ENCODE assay signal across 9 cellular contexts in genomic region chr15:31362121-31362520, GRCh38. TPM values are rescaled to one million over a fixed set of nuclear protein-coding genes. Genes with fewer than 3 reads are reported as not detected.
DNase-seq lines count a peak whose midpoint lies in the region; ATAC-seq and TF ChIP-seq lines count a peak whose summit lies in the region.
"Had no signal": no experiment of that assay in that cellular context is flagged by ENCODE, and none has a peak within 500 bp of the region (broad histone marks: within the 10 kb centered on the region; RNA-seq: fewer than 3 reads in every experiment).

No MANE protein-coding gene starts in this region.

- no peak for ATAC-seq in stimulated activated naive CD8-positive, alpha-beta T cell treated with anti-CD3 and anti-CD28 coated beads, Interleukin-15, Interleukin-2, amounts not matched to agents 100 U/mL and 50 U/mL, for 24 hours

- no peaks in the 10 kb centered on the region for H3K27me3 Mint-ChIP-seq in stimulated activated naive CD8-positive, alpha-beta T cell treated with anti-CD3 and anti-CD28 coated beads, Interleukin-15, Interleukin-2, amounts not matched to agents 100 ng/mL and 50 ng/mL, for 24 hours

- H3K4me1 Mint-ChIP-seq in stimulated activated naive CD8-positive, alpha-beta T cell treated with anti-CD3 and anti-CD28 coated beads, Interleukin-15, Interleukin-2, amounts not matched to agents 100 ng/mL and 50 ng/mL, for 24 hours (ENCODE audit: low read depth): peaks cover 100% of the 10 kb centered on the region

- WGBS in adrenal gland, 4 donors: 53 to 73% (median 67%) methylated on average over 4 of the region's 4 CpGs

- H3K9me3 Mint-ChIP-seq in stimulated activated naive CD8-positive, alpha-beta T cell treated with anti-CD3 and anti-CD28 coated beads, Interleukin-15, Interleukin-2, amounts not matched to agents 100 ng/mL and 50 ng/mL, for 24 hours: no peaks in the 10 kb centered on the region

- H3K27ac ChIP-seq in adrenal gland: peak overlapping the region in 4 of 5 donors; percentile 14 to 80 (median 41)
- peak overlapping the region; percentile 95 for H3K27ac ChIP-seq in vagina

- H3K4me3 Mint-ChIP-seq in stimulated activated naive CD8-positive, alpha-beta T cell treated with anti-CD3 and anti-CD28 coated beads, Interleukin-15, Interleukin-2, amounts not matched to agents 100 ng/mL and 50 ng/mL, for 24 hours: peak overlapping the region; percentile 75

- TF ChIP-seq CTCF in adrenal gland (IDR thresholded peaks at IDR 0.05) (no peak), vagina (IDR thresholded peaks at IDR 0.05) (no peak)

- no peak for TF ChIP-seq POLR2A in adrenal gland (IDR thresholded peaks at IDR 0.05)
- no peak for TF ChIP-seq POLR2A in vagina (IDR thresholded peaks at IDR 0.05)

- H3K9me3 ChIP-seq in adrenal gland (replicated peaks in 1 of 3) (no peaks in the 10 kb centered on the region), mucosa of stomach (ENCODE audit: control insufficient read depth, low read length) (no peaks in the 10 kb centered on the region), vagina (no peaks in the 10 kb centered on the region)

- H3K27me3 ChIP-seq in adrenal gland (no peaks in the 10 kb centered on the region), mucosa of stomach (ENCODE audit: control insufficient read depth, insufficient read depth, low read length) (no peaks in the 10 kb centered on the region), vagina (no peaks in the 10 kb centered on the region)

- intact Hi-C loops in adrenal gland (cut with DNase I) (loop anchor here (10.0 kb wide), 2 partner anchors 73 to 123 kb away; no protein-coding TSS in a partner anchor), vagina (cut with DNase I) (loop anchor here (10.0 kb wide), 1 partner anchor 123 kb away; no protein-coding TSS in a partner anchor)

- peaks cover 32 to 74% of the 10 kb centered on the region in 2 donors for H3K4me1 ChIP-seq in adrenal gland (replicated peaks in 1 of 2)
- H3K4me1 ChIP-seq in mucosa of stomach (ENCODE audit: control insufficient read depth, insufficient read depth, low read length): peaks cover 91% of the 10 kb centered on the region
- H3K4me1 ChIP-seq in vagina: peaks cover 99% of the 10 kb centered on the region

- H3K27ac Mint-ChIP-seq in stimulated activated naive CD8-positive, alpha-beta T cell treated with anti-CD3 and anti-CD28 coated beads, Interleukin-15, Interleukin-2, amounts not matched to agents 100 ng/mL and 50 ng/mL, for 24 hours: peak overlapping the region; percentile 96

- H3K9ac ChIP-seq in mucosa of stomach (ENCODE audit: low read length): peak overlapping the region; percentile 68

- H3K36me3 ChIP-seq in adrenal gland (replicated peaks in 1 of 2) (no peaks in the 10 kb centered on the region), mucosa of stomach (ENCODE audit: control insufficient read depth, insufficient read depth, low read length) (no peaks in the 10 kb centered on the region), vagina (no peaks in the 10 kb centered on the region)

- H3K4me3 ChIP-seq in adrenal gland (no peak overlapping the region), mucosa of stomach (ENCODE audit: low read length) (no peak overlapping the region), vagina (no peak overlapping the region)

- no peak for DNase-seq in stimulated activated naive CD8-positive, alpha-beta T cell treated with anti-CD3 and anti-CD28 coated beads, Interleukin-15, Interleukin-2, amounts not matched to agents 100 U/mL and 50 U/mL, for 24 hours
- DNase-seq in adrenal gland: no peak
- DNase-seq in vagina (ENCODE audit: extremely low spot score in 2 of 2): no peak
- no peak for DNase-seq in DMS53 treated with DMSO at 0.1 percent for 48 hours (lab: John Stamatoyannopoulos, UW; ENCODE audit: unreplicated experiment)
- DNase-seq in ureter (ENCODE audit: low spot score): no peak
- no peak for DNase-seq in central memory CD4-positive, alpha-beta T cell
- DNase-seq: dermis blood vessel endothelial cell had no signal

- peaks cover 23% of the 10 kb centered on the region for H3K36me3 Mint-ChIP-seq in stimulated activated naive CD8-positive, alpha-beta T cell treated with anti-CD3 and anti-CD28 coated beads, Interleukin-15, Interleukin-2, amounts not matched to agents 100 ng/mL and 50 ng/mL, for 24 hours (ENCODE audit: low read depth)

RNA-seq across cellular contexts. Expression of gene KLF13, which starts 35.5 kb away (rescaled TPM):
- 10 to 100 TPM; 19.9 to 65.9 (median 37.8) TPM for total RNA-seq in adrenal gland
- polyA plus RNA-seq in adrenal gland: 10 to 100 TPM; 17.3 to 33.5 (median 21.0) TPM
- total RNA-seq in vagina: 30.9 TPM
- total RNA-seq in ureter: 77.5 TPM
